Comparison of ENCODE assay signal across 13 cellular contexts in genomic region chr4:177393236-177393635, GRCh38. TPM values are rescaled to one million over a fixed set of nuclear protein-coding genes. Genes with fewer than 3 reads are reported as not detected.
A peak's percentile ranks its signal among the peaks of the same experiment; 100 is the strongest.
DNase-seq lines count a peak whose midpoint lies in the region; ATAC-seq and TF ChIP-seq lines count a peak whose summit lies in the region.
"Had no signal": no experiment of that assay in that cellular context is flagged by ENCODE, and none has a peak within 500 bp of the region (broad histone marks: within the 10 kb centered on the region; RNA-seq: fewer than 3 reads in every experiment).

No MANE protein-coding gene starts in this region.

- intact Hi-C loops in naive thymus-derived CD4-positive, alpha-beta T cell (cut with micrococcal nuclease): loop anchor here (1.0 to 5.0 kb wide), 4 partner anchors 9 to 86 kb away; partner anchors contain the start of genes AGA (in 2 of the 2) and NEIL3 (in 1 of the 2)

- no peaks in the 10 kb centered on the region for H3K9me3 ChIP-seq in H9 (ENCODE audit: control insufficient read depth, low read depth, low read length)
- H3K9me3 ChIP-seq in naive thymus-derived CD4-positive, alpha-beta T cell (ENCODE audit: control insufficient read depth in 2 of 3, low read length in 3 of 3): no peaks in the 10 kb centered on the region
- H3K9me3 ChIP-seq: prostate gland, thyroid gland had no signal

- no peak overlapping the region for H2BK120ac ChIP-seq in H9 (ENCODE audit: low read depth, low read length, poor library complexity, severe bottlenecking)

- no peak overlapping the region for H3K18ac ChIP-seq in H9 (ENCODE audit: insufficient read length, low read depth, low read length)

- no peak overlapping the region for H3K9ac ChIP-seq in H9 (ENCODE audit: extremely low read depth, insufficient read length, low read length)

- H4K5ac ChIP-seq in H9 (ENCODE audit: insufficient read length, low read depth, low read length): no peak overlapping the region

- H3K4me3 ChIP-seq in naive thymus-derived CD4-positive, alpha-beta T cell (ENCODE audit: low read length): no peak overlapping the region
- no peak overlapping the region for H3K4me3 ChIP-seq in H7 (ENCODE audit: insufficient read depth, low read depth, low read length)
- H3K4me3 ChIP-seq: prostate gland, thyroid gland had no signal

- H2AK5ac ChIP-seq in H9 (ENCODE audit: insufficient read length, low read length): no peak overlapping the region

- no peak overlapping the region for H3K23ac ChIP-seq in H9 (ENCODE audit: insufficient read length, low read depth, low read length)

- H3K23me2 ChIP-seq in H9 (ENCODE audit: insufficient read length, low read depth, low read length, poor library complexity, severe bottlenecking): no peaks in the 10 kb centered on the region

- H2AFZ ChIP-seq in H9 (ENCODE audit: low read length): no peak overlapping the region

- DNase-seq in H9 (no peak), H7 (no peak), caudate nucleus (lab: John Stamatoyannopoulos, UW) (no peak)
- DNase-seq in naive thymus-derived CD4-positive, alpha-beta T cell: peak in 7 of 9 donors; percentile 23 to 64 (median 55)
- DNase-seq: effector memory CD4-positive, alpha-beta T cell; glutamatergic neuron; HFFc6; NCI-H2081 treated with DMSO at 0.1 percent for 48 hours; thyroid gland had no signal

- no peaks in the 10 kb centered on the region for H3K79me2 ChIP-seq in H9 (ENCODE audit: insufficient read depth, low read length)

- WGBS in H9 (ENCODE audit: extremely low coverage, insufficient read length, low lambda C conversion rate): no CpG with 5 or more reads among the region's 8 CpGs

- H3K27me3 ChIP-seq in H9 (ENCODE audit: insufficient read depth, low read length) (no peaks in the 10 kb centered on the region), H7 (ENCODE audit: control insufficient read depth, insufficient read depth, low read length) (no peaks in the 10 kb centered on the region)
- no peaks in the 10 kb centered on the region for H3K27me3 ChIP-seq in naive thymus-derived CD4-positive, alpha-beta T cell (ENCODE audit: control insufficient read depth in 2 of 2, insufficient read depth in 2 of 2, low read length in 2 of 2)
- H3K27me3 ChIP-seq: thyroid gland had no signal

- no peaks in the 10 kb centered on the region for H4K20me1 ChIP-seq in H9 (ENCODE audit: control insufficient read depth, insufficient read depth, insufficient read length)

- no peak overlapping the region for H2BK20ac ChIP-seq in H9 (ENCODE audit: low read depth, low read length, poor library complexity, severe bottlenecking)

- H3K4me2 ChIP-seq in H9 (ENCODE audit: insufficient read depth, insufficient read length, low read length): no peak overlapping the region

- TF ChIP-seq CTCF in H9 (conservative IDR thresholded peaks at IDR 0.05): no peak

- no peak overlapping the region for H3T11ph ChIP-seq in H9 (ENCODE audit: low read length)

- no peaks in the 10 kb centered on the region for H3K79me1 ChIP-seq in H9 (ENCODE audit: insufficient read depth, low read depth, low read length, poor library complexity, severe bottlenecking)

- no peaks in the 10 kb centered on the region for H3K36me3 ChIP-seq in naive thymus-derived CD4-positive, alpha-beta T cell (ENCODE audit: control insufficient read depth in 2 of 3, insufficient read depth in 3 of 3, low read length in 3 of 3)
- H3K36me3 ChIP-seq in H7 (replicated peaks; ENCODE audit: control insufficient read depth, insufficient read depth, low read length): no peaks in the 10 kb centered on the region
- H3K36me3 ChIP-seq: prostate gland, thyroid gland had no signal

- H4K8ac ChIP-seq in H9 (replicated peaks; ENCODE audit: insufficient read length, low read depth, low read length): no peak overlapping the region

- H3K36me3 Mint-ChIP-seq in H9 (ENCODE audit: insufficient read depth in 1 of 3, low read depth in 3 of 3): no peaks in the 10 kb centered on the region
- H3K36me3 Mint-ChIP-seq in T-helper 1 cell treated with Interleukin-12 subunit alpha and Interleukin-12 subunit beta and Interleukin-4 antibody, amounts not matched to agents 30 μg/mL and 1 μg/mL, for 36 hours (ENCODE audit: low read depth): peaks cover 3% of the 10 kb centered on the region
- peaks cover 0 to 3% (median 0%) of the 10 kb centered on the region in 5 donors for H3K36me3 Mint-ChIP-seq in naive thymus-derived CD4-positive, alpha-beta T cell

- CTCF ChIA-PET in naive thymus-derived CD4-positive, alpha-beta T cell (lab: Charles Lee): interaction anchor here (0.8 to 1.9 kb wide), 5 partner anchors 10 to 161 kb away, joined by 3 to 6 read pairs (median 3); partner anchors contain the start of gene AGA

- H2BK15ac ChIP-seq in H9 (ENCODE audit: low read depth, low read length): no peak overlapping the region

- H2BK12ac ChIP-seq in H9 (ENCODE audit: insufficient read length, low read depth, low read length): no peak overlapping the region

- no peak overlapping the region for H2BK5ac ChIP-seq in H9 (ENCODE audit: insufficient read length, low read length)

- ATAC-seq in GM18909 (IDR thresholded peaks at IDR 0.05; ENCODE audit: poor library complexity, unreplicated experiment): peak; percentile 71
- ATAC-seq in naive thymus-derived CD4-positive, alpha-beta T cell: peak; percentile 86
- ATAC-seq in GM21526 (IDR thresholded peaks at IDR 0.05; ENCODE audit: low FRiP score, unreplicated experiment): no peak

- H3K4ac ChIP-seq in H9 (ENCODE audit: low read depth, low read length): no peak overlapping the region

- peaks cover 0 to 5% of the 10 kb centered on the region in 2 experiments; a peak in 2 of 4 replicates for H3K4me1 Mint-ChIP-seq in H9
- H3K4me1 Mint-ChIP-seq in T-helper 1 cell treated with Interleukin-12 subunit alpha and Interleukin-12 subunit beta and Interleukin-4 antibody, amounts not matched to agents 30 μg/mL and 1 μg/mL, for 36 hours (ENCODE audit: low read depth): peaks cover 24% of the 10 kb centered on the region
- H3K4me1 Mint-ChIP-seq in naive thymus-derived CD4-positive, alpha-beta T cell: peaks cover 12 to 45% (median 32%) of the 10 kb centered on the region in 7 donors

- H4K91ac ChIP-seq in H9 (ENCODE audit: insufficient read length, low read depth, low read length): no peak overlapping the region

- H3K27ac ChIP-seq in H9 (ENCODE audit: insufficient read length, low read depth, low read length) (no peak overlapping the region), caudate nucleus (ENCODE audit: low read depth, low read length) (no peak overlapping the region)
- peak overlapping the region; percentile 22 for H3K27ac ChIP-seq in naive thymus-derived CD4-positive, alpha-beta T cell (ENCODE audit: low read depth, low read length)
- H3K27ac ChIP-seq: prostate gland, thyroid gland had no signal

- POLR2A ChIA-PET in naive thymus-derived CD4-positive, alpha-beta T cell (lab: Charles Lee): interaction anchor here (0.6 to 6.5 kb wide), 5 partner anchors 9 to 1198 kb away, joined by 3 to 72 read pairs (median 3); partner anchors contain the start of genes AGA and SPATA4

- no peaks in the 10 kb centered on the region for H3K4me1 ChIP-seq in H9 (ENCODE audit: insufficient read depth, low read length)
- H3K4me1 ChIP-seq in naive thymus-derived CD4-positive, alpha-beta T cell (ENCODE audit: control insufficient read depth in 2 of 2, insufficient read depth in 2 of 2, low read length in 2 of 2): peaks cover 0 to 16% of the 10 kb centered on the region in 2 donors
- H3K4me1 ChIP-seq: prostate gland, thyroid gland had no signal

- no peaks in the 10 kb centered on the region; the same call in 1 of the 2 replicates for H3K27me3 Mint-ChIP-seq in H9 (ENCODE audit: low read depth)
- peaks cover 16% of the 10 kb centered on the region for H3K27me3 Mint-ChIP-seq in T-helper 1 cell treated with Interleukin-12 subunit alpha and Interleukin-12 subunit beta and Interleukin-4 antibody, amounts not matched to agents 30 μg/mL and 1 μg/mL, for 36 hours (ENCODE audit: low read depth)
- H3K27me3 Mint-ChIP-seq in naive thymus-derived CD4-positive, alpha-beta T cell: peaks cover 0 to 16% (median 0%) of the 10 kb centered on the region in 5 donors

- H3K4me3 Mint-ChIP-seq in H9: no peak overlapping the region
- no peak overlapping the region for H3K4me3 Mint-ChIP-seq in T-helper 1 cell treated with Interleukin-12 subunit alpha and Interleukin-12 subunit beta and Interleukin-4 antibody, amounts not matched to agents 30 μg/mL and 1 μg/mL, for 36 hours
- peak overlapping the region in 9 of 10 donors; percentile 53 to 85 (median 66) for H3K4me3 Mint-ChIP-seq in naive thymus-derived CD4-positive, alpha-beta T cell
- H3K4me3 Mint-ChIP-seq: HFFc6 had no signal

- no peak overlapping the region for H3K56ac ChIP-seq in H9 (ENCODE audit: insufficient read length, low read depth, low read length)

- H3K14ac ChIP-seq in H9 (ENCODE audit: insufficient read depth, low read length): no peak overlapping the region

- peaks cover 0 to 5% of the 10 kb centered on the region in 2 experiments; a peak in 2 of 5 replicates for H3K9me3 Mint-ChIP-seq in H9
- H3K9me3 Mint-ChIP-seq in T-helper 1 cell treated with Interleukin-12 subunit alpha and Interleukin-12 subunit beta and Interleukin-4 antibody, amounts not matched to agents 30 μg/mL and 1 μg/mL, for 36 hours: peaks cover 2% of the 10 kb centered on the region
- H3K9me3 Mint-ChIP-seq in naive thymus-derived CD4-positive, alpha-beta T cell: peaks cover 0 to 8% (median 2%) of the 10 kb centered on the region in 11 donors
- H3K9me3 Mint-ChIP-seq: HFFc6 had no signal

- peak overlapping the region in 2 of 3 experiments; percentile 40 to 65; a peak in 2 of 7 replicates for H3K27ac Mint-ChIP-seq in H9
- H3K27ac Mint-ChIP-seq in T-helper 1 cell treated with Interleukin-12 subunit alpha and Interleukin-12 subunit beta and Interleukin-4 antibody, amounts not matched to agents 30 μg/mL and 1 μg/mL, for 36 hours: peak overlapping the region; percentile 2
- peak overlapping the region; percentile 16 to 98 (median 86) for H3K27ac Mint-ChIP-seq in naive thymus-derived CD4-positive, alpha-beta T cell
- H3K27ac Mint-ChIP-seq: HFFc6 had no signal

RNA-seq across cellular contexts. Expression of gene AGA, which starts 49.0 kb away (rescaled TPM):
- total RNA-seq in H9 (2021): 10.0 and 11.3 TPM in 2 replicates
- 10 to 100 TPM; 20.4 to 28.4 (median 24.0) TPM for total RNA-seq in naive thymus-derived CD4-positive, alpha-beta T cell
- polyA plus RNA-seq in naive thymus-derived CD4-positive, alpha-beta T cell: 10 to 100 TPM; 27.0 to 32.8 TPM
- total RNA-seq in H7 (2014; rRNA removed; shearing (Covaris generic)): 23.7 and 30.8 TPM in 2 replicates

Comparison
In these comparisons a context has a peak if more than half of its experiments do, and no peak if none do; other contexts are left out.
1. DNase-seq: peak in naive thymus-derived CD4-positive, alpha-beta T cell (7 of 9); none in H9 (single experiment), H7 (single experiment) and caudate nucleus (0 of 61).
2. H3K27ac Mint-ChIP-seq: peak in every context shown above with its lines; median percentile 86 in naive thymus-derived CD4-positive, alpha-beta T cell; 52 in H9; 2 in T-helper 1 cell treated with Interleukin-12 subunit alpha and Interleukin-12 subunit beta and Interleukin-4 antibody, amounts not matched to agents 30 μg/mL and 1 μg/mL, for 36 hours.
3. H3K4me3 Mint-ChIP-seq: peak in naive thymus-derived CD4-positive, alpha-beta T cell (9 of 10); none in H9 (0 of 2) and T-helper 1 cell treated with Interleukin-12 subunit alpha and Interleukin-12 subunit beta and Interleukin-4 antibody, amounts not matched to agents 30 μg/mL and 1 μg/mL, for 36 hours (single experiment).